In the genomic region with DNA sequence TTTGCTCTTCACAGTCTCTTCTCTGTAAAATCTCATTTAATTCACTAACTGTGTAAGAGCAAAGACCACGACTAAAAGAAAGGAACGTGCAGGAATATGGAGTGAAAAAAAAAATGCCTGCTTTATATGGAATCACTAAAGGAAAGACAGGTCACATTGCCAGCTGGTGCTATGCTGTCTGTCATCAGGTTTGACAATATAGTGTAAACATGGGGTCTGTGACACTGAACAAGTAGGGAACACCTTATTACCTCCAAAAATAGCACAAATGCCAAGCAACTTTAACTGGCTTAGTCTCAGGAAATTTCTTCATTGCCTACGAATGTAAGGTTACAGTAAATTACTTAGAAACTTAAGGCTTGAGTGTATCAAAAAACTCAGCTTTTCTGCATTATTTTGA, we compare ENCODE assay signal across 16 cellular contexts.
"Had no signal": no experiment of that assay in that cellular context is flagged by ENCODE, and none has a peak within 500 bp of the region (broad histone marks: within the 10 kb centered on the region; RNA-seq: fewer than 3 reads in every experiment).

No MANE protein-coding gene starts in this region.

- DNase-seq: dermis blood vessel endothelial cell; dorsolateral prefrontal cortex; effector CD4-positive, alpha-beta T cell; effector memory CD4-positive, alpha-beta T cell; foreskin keratinocyte; heart right ventricle; hippocampal formation; left cardiac atrium; left lung; left ventricle myocardium superior; lower lobe of right lung; mesenchymal stem cell; mucosa of descending colon; naive B cell; naive thymus-derived CD8-positive, alpha-beta T cell had no signal

- ATAC-seq: foreskin keratinocyte; gastroesophageal sphincter; heart right ventricle; left cardiac atrium; left lung; left ventricle myocardium superior; lower lobe of right lung; mucosa of descending colon; naive thymus-derived CD8-positive, alpha-beta T cell had no signal
